Comparison of ENCODE assay signal across 17 cellular contexts in the genomic region with DNA sequence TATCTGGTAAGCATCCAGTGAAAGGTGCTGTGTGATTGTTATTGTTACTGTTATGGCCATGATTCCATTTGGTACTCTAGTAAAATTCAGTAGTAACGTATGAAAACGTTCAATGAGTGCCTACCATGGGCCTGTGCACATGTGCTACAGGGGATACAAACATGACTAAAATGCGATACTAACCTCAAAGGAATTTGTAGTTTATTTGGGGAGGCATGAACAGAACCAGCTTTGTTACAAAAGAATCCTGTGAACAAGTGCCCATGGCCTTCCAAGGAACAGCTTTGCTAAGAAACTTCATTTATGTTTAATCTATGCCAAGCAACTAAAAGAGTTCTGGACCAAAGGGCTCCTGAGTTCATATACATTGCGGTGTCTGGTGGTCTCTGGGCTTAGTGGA. TPM values are rescaled to one million over a fixed set of nuclear protein-coding genes. Genes with fewer than 3 reads are reported as not detected.
"Had no signal": no experiment of that assay in that cellular context is flagged by ENCODE, and none has a peak within 500 bp of the region (broad histone marks: within the 10 kb centered on the region; RNA-seq: fewer than 3 reads in every experiment).

No MANE protein-coding gene starts in this region.

- H3K9me3 Mint-ChIP-seq: activated CD4-positive, alpha-beta memory T cell treated with anti-CD3 and anti-CD28 coated beads for 36 hours; activated naive CD8-positive, alpha-beta T cell treated with anti-CD3 and anti-CD28 coated beads, Interleukin-2, amount 50 U/mL, for 24 hours; activated T-helper 1 cell treated with anti-CD3 and anti-CD28 coated beads, Interleukin-12 subunit alpha, Interleukin-12 subunit beta, Interleukin-2, Interleukin-4 antibody, amounts not matched to agents 30 ng/mL and 10 ng/mL and 1 ng/mL, durations not matched to agents 14 hours and 24 hours and 36 hours; stimulated activated effector memory CD8-positive, alpha-beta T cell treated with anti-CD3 and anti-CD28 coated beads, Interleukin-12 subunit alpha, Interleukin-12 subunit beta, amount 100 ng/mL, for 72 hours had no signal

- H3K4me1 ChIP-seq: colonic mucosa, thyroid gland had no signal

- DNase-seq: activated CD4-positive, alpha-beta memory T cell treated with anti-CD3 and anti-CD28 coated beads for 36 hours; activated CD4-positive, alpha-beta T cell treated with anti-CD3 and anti-CD28 coated beads for 1 hour; activated CD8-positive, alpha-beta memory T cell treated with anti-CD3 and anti-CD28 coated beads, Interleukin-2, amount 50 U/mL, for 48 hours; activated naive CD4-positive, alpha-beta T cell treated with Interleukin-2 at 50 U/mL for 16 hours; activated naive CD8-positive, alpha-beta T cell treated with anti-CD3 and anti-CD28 coated beads, Interleukin-2, amount 50 U/mL, for 24 hours; caudate nucleus; colonic mucosa; effector CD8-positive, alpha-beta T cell; hypothalamus; naive thymus-derived CD4-positive, alpha-beta T cell; posterior cingulate gyrus; right cardiac atrium; T-helper 9 cell; thyroid gland had no signal

- ATAC-seq: activated naive CD8-positive, alpha-beta T cell treated with anti-CD3 and anti-CD28 coated beads, Interleukin-2, amount 50 U/mL, for 24 hours; naive thymus-derived CD4-positive, alpha-beta T cell; right cardiac atrium; stimulated activated effector memory CD8-positive, alpha-beta T cell treated with anti-CD3 and anti-CD28 coated beads, Interleukin-12 subunit alpha, Interleukin-12 subunit beta, amount 100 ng/mL, for 72 hours had no signal

- H3K4me1 Mint-ChIP-seq: activated naive CD8-positive, alpha-beta T cell treated with anti-CD3 and anti-CD28 coated beads, Interleukin-2, amount 50 U/mL, for 24 hours; naive thymus-derived CD4-positive, alpha-beta T cell; stimulated activated effector memory CD8-positive, alpha-beta T cell treated with anti-CD3 and anti-CD28 coated beads, Interleukin-12 subunit alpha, Interleukin-12 subunit beta, amount 100 ng/mL, for 72 hours had no signal

- H3K27ac ChIP-seq: colonic mucosa, thyroid gland had no signal

- H3K4me3 Mint-ChIP-seq: activated CD4-positive, alpha-beta memory T cell treated with anti-CD3 and anti-CD28 coated beads for 36 hours; activated naive CD8-positive, alpha-beta T cell treated with anti-CD3 and anti-CD28 coated beads, Interleukin-2, amount 50 U/mL, for 24 hours; activated T-helper 1 cell treated with anti-CD3 and anti-CD28 coated beads, Interleukin-12 subunit alpha, Interleukin-12 subunit beta, Interleukin-2, Interleukin-4 antibody, amounts not matched to agents 30 ng/mL and 10 ng/mL and 1 ng/mL, durations not matched to agents 14 hours and 24 hours and 36 hours; naive thymus-derived CD4-positive, alpha-beta T cell; stimulated activated effector memory CD8-positive, alpha-beta T cell treated with anti-CD3 and anti-CD28 coated beads, Interleukin-12 subunit alpha, Interleukin-12 subunit beta, amount 100 ng/mL, for 72 hours had no signal

- H3K36me3 Mint-ChIP-seq: activated CD4-positive, alpha-beta memory T cell treated with anti-CD3 and anti-CD28 coated beads for 36 hours; naive thymus-derived CD4-positive, alpha-beta T cell; stimulated activated effector memory CD8-positive, alpha-beta T cell treated with anti-CD3 and anti-CD28 coated beads, Interleukin-12 subunit alpha, Interleukin-12 subunit beta, amount 100 ng/mL, for 72 hours had no signal

- H3K27ac Mint-ChIP-seq: activated CD4-positive, alpha-beta memory T cell treated with anti-CD3 and anti-CD28 coated beads for 36 hours; activated naive CD8-positive, alpha-beta T cell treated with anti-CD3 and anti-CD28 coated beads, Interleukin-2, amount 50 U/mL, for 24 hours; activated T-helper 1 cell treated with anti-CD3 and anti-CD28 coated beads, Interleukin-12 subunit alpha, Interleukin-12 subunit beta, Interleukin-2, Interleukin-4 antibody, amounts not matched to agents 30 ng/mL and 10 ng/mL and 1 ng/mL, durations not matched to agents 14 hours and 24 hours and 36 hours; naive thymus-derived CD4-positive, alpha-beta T cell; stimulated activated effector memory CD8-positive, alpha-beta T cell treated with anti-CD3 and anti-CD28 coated beads, Interleukin-12 subunit alpha, Interleukin-12 subunit beta, amount 100 ng/mL, for 72 hours had no signal

- H3K4me3 ChIP-seq: colonic mucosa, smooth muscle cell, thyroid gland had no signal

- H3K36me3 ChIP-seq: colonic mucosa, thyroid gland had no signal

- H3K4me2 ChIP-seq: smooth muscle cell had no signal

- H3K27me3 ChIP-seq: colonic mucosa, thyroid gland had no signal

- H3K9me3 ChIP-seq: colonic mucosa, thyroid gland had no signal

RNA-seq across cellular contexts. Expression of a gene that starts 28.7 kb away (rescaled TPM):
- total RNA-seq: activated CD4-positive, alpha-beta memory T cell treated with anti-CD3 and anti-CD28 coated beads for 36 hours; activated T-helper 1 cell treated with anti-CD3 and anti-CD28 coated beads, Interleukin-12 subunit alpha, Interleukin-12 subunit beta, Interleukin-2, Interleukin-4 antibody, amounts not matched to agents 30 ng/mL and 10 ng/mL and 1 ng/mL, durations not matched to agents 14 hours and 24 hours and 36 hours; naive thymus-derived CD4-positive, alpha-beta T cell had no signal
- polyA plus RNA-seq: naive thymus-derived CD4-positive, alpha-beta T cell had no signal
